26 cellular contexts compared by ENCODE assay signal in genomic region chr2:240320561-240321091, GRCh38.
DNase-seq lines count a peak whose midpoint lies in the region; ATAC-seq and TF ChIP-seq lines count a peak whose summit lies in the region.
"Had no signal": no experiment of that assay in that cellular context is flagged by ENCODE, and none has a peak within 500 bp of the region (broad histone marks: within the 10 kb centered on the region; RNA-seq: fewer than 3 reads in every experiment).

No MANE protein-coding gene starts in this region.

- no peak for ATAC-seq in HG02840 (IDR thresholded peaks at IDR 0.05; ENCODE audit: low FRiP score, unreplicated experiment)
- ATAC-seq: naive thymus-derived CD4-positive, alpha-beta T cell; T-helper 17 cell; upper lobe of right lung had no signal

- H3K36me3 ChIP-seq in mammary epithelial cell (ENCODE audit: insufficient read depth, low read length), result no peaks in the 10 kb centered on the region
- no peaks in the 10 kb centered on the region for H3K36me3 ChIP-seq in breast epithelium
- H3K36me3 ChIP-seq: esophagus muscularis mucosa, spleen, upper lobe of right lung, WERI-Rb-1 had no signal

- dilution Hi-C loops in mammary epithelial cell (cut with HindIII; ENCODE audit: low sequenced_read_pairs), result no loop called here

- no peaks in the 10 kb centered on the region for H4K20me1 ChIP-seq in mammary epithelial cell (ENCODE audit: insufficient read depth, low read length)

- no peaks in the 10 kb centered on the region for H3K36me3 Mint-ChIP-seq in nephron progenitor cell (ENCODE audit: low read depth)
- H3K36me3 Mint-ChIP-seq in activated CD4-positive, alpha-beta T cell treated with anti-CD3 and anti-CD28 coated beads, Interleukin-2, amount 10 ng/mL, durations not matched to agents 24 days and 14 days (ENCODE audit: low read depth), result no peaks in the 10 kb centered on the region
- H3K36me3 Mint-ChIP-seq: memory B cell; naive thymus-derived CD4-positive, alpha-beta T cell had no signal

- H3K27me3 ChIP-seq in mammary epithelial cell (ENCODE audit: insufficient read depth, low read length) (no peaks in the 10 kb centered on the region), breast epithelium (peaks cover 0 to 9% of the 10 kb centered on the region in 2 donors)
- H3K27me3 ChIP-seq: upper lobe of right lung had no signal

- H3K9me3 Mint-ChIP-seq in nephron progenitor cell, result no peaks in the 10 kb centered on the region
- no peaks in the 10 kb centered on the region for H3K9me3 Mint-ChIP-seq in activated CD4-positive, alpha-beta T cell treated with anti-CD3 and anti-CD28 coated beads, Interleukin-2, amount 10 ng/mL, durations not matched to agents 24 days and 14 days
- H3K9me3 Mint-ChIP-seq: activated naive CD4-positive, alpha-beta T cell treated with anti-CD3 and anti-CD28 coated beads for 36 hours; memory B cell; naive thymus-derived CD4-positive, alpha-beta T cell had no signal

- H3K27ac Mint-ChIP-seq in nephron progenitor cell, result peak overlapping the region; percentile 66
- no peak overlapping the region for H3K27ac Mint-ChIP-seq in activated CD4-positive, alpha-beta T cell treated with anti-CD3 and anti-CD28 coated beads, Interleukin-2, amount 10 ng/mL, durations not matched to agents 24 days and 14 days
- H3K27ac Mint-ChIP-seq: activated naive CD4-positive, alpha-beta T cell treated with anti-CD3 and anti-CD28 coated beads for 36 hours; memory B cell; naive thymus-derived CD4-positive, alpha-beta T cell; T-helper 17 cell had no signal

- peak overlapping the region; percentile 80 for H2AFZ ChIP-seq in mammary epithelial cell (ENCODE audit: low read depth, low read length)

- no TSS peak for BruUV-seq in mammary epithelial cell (replicated peaks; lab: Mats Ljungman, UMichigan)

- 2% methylated on average over 8 of the region's 12 CpGs for WGBS in mammary epithelial cell (ENCODE audit: low coverage, missing lambda C conversion rate)

- in situ Hi-C loops in mammary epithelial cell (cut with MboI; ENCODE audit: low sequenced_read_pairs in 2 of 2), result no loop called here

- no peak overlapping the region for H3K4me3 ChIP-seq in mammary epithelial cell (replicated peaks in 1 of 3; ENCODE audit: insufficient read depth in 1 of 3, low read depth in 2 of 3, low read length in 3 of 3)
- peak overlapping the region in 1 of 3 donors; percentile 25 for H3K4me3 ChIP-seq in breast epithelium
- H3K4me3 ChIP-seq: esophagus muscularis mucosa, psoas muscle, spleen, upper lobe of right lung had no signal

- peaks cover 9% of the 10 kb centered on the region for H3K27me3 Mint-ChIP-seq in nephron progenitor cell (ENCODE audit: low read depth, poor library complexity)
- H3K27me3 Mint-ChIP-seq in activated CD4-positive, alpha-beta T cell treated with anti-CD3 and anti-CD28 coated beads, Interleukin-2, amount 10 ng/mL, durations not matched to agents 24 days and 14 days, result peaks cover 4% of the 10 kb centered on the region

- H3K4me3 Mint-ChIP-seq in nephron progenitor cell, result no peak overlapping the region
- no peak overlapping the region for H3K4me3 Mint-ChIP-seq in activated CD4-positive, alpha-beta T cell treated with anti-CD3 and anti-CD28 coated beads, Interleukin-2, amount 10 ng/mL, durations not matched to agents 24 days and 14 days
- H3K4me3 Mint-ChIP-seq: activated naive CD4-positive, alpha-beta T cell treated with anti-CD3 and anti-CD28 coated beads for 36 hours; memory B cell; naive thymus-derived CD4-positive, alpha-beta T cell; T-helper 17 cell had no signal

- CTCF ChIA-PET in mammary epithelial cell (lab: Charles Lee; ENCODE audit: low non-redundant PET), result no interaction called here

- H3K4me1 ChIP-seq in mammary epithelial cell (ENCODE audit: insufficient read depth, low read length), result peaks cover 37% of the 10 kb centered on the region
- peaks cover 0 to 7% of the 10 kb centered on the region in 2 donors for H3K4me1 ChIP-seq in breast epithelium
- H3K4me1 ChIP-seq: upper lobe of right lung had no signal

- no peak overlapping the region for H3K9ac ChIP-seq in mammary epithelial cell (ENCODE audit: insufficient read depth, low read length)
- H3K9ac ChIP-seq: KMS-11 had no signal

- TF ChIP-seq CTCF in mammary epithelial cell (conservative IDR thresholded peaks at IDR 0.05 in 1 of 2, IDR thresholded peaks at IDR 0.05 in 1 of 2; ENCODE audit: extremely low read depth in 1 of 2, insufficient read depth in 1 of 2, low read depth in 1 of 2, low read length in 2 of 2) (no peak), breast epithelium (IDR thresholded peaks at IDR 0.05) (no peak), nephron progenitor cell (IDR thresholded peaks at IDR 0.05) (no peak), GM10266 (IDR thresholded peaks at IDR 0.05; ENCODE audit: control insufficient read depth, insufficient read depth, low read depth, missing control alignments) (no peak)

- peak overlapping the region; percentile 79 for H3K4me2 ChIP-seq in mammary epithelial cell (ENCODE audit: insufficient read depth, low read depth, low read length)
- H3K4me2 ChIP-seq: KMS-11 had no signal

- DNase-seq in mammary epithelial cell (no peak), breast epithelium (ENCODE audit: low spot score in 2 of 2) (no peak), caudate nucleus (lab: John Stamatoyannopoulos, UW) (peak in 2 of 61 donors; percentile 14 to 65), nephron progenitor cell (no peak), NCI-H526 treated with DMSO at 0.1 percent for 48 hours (lab: John Stamatoyannopoulos, UW) (no peak), GM10266 (ENCODE audit: extremely low spot score) (no peak)
- DNase-seq in activated CD4-positive, alpha-beta T cell treated with anti-CD3 and anti-CD28 coated beads, Interleukin-2, amount 10 ng/mL, durations not matched to agents 24 days and 14 days, result no peak
- DNase-seq: activated CD4-positive, alpha-beta T cell treated with anti-CD3 and anti-CD28 coated beads, Interleukin-2, amount 50 U/mL, for 4 hours; activated naive CD4-positive, alpha-beta T cell treated with anti-CD3 and anti-CD28 coated beads for 36 hours; activated T-cell treated with anti-CD3 and anti-CD28 coated beads for 4 hours; cerebellar nuclear complex; effector memory CD4-positive, alpha-beta T cell; naive thymus-derived CD4-positive, alpha-beta T cell; NCI-H2029; NK-92 treated with Interleukin-12 subunit alpha and Interleukin-12 subunit beta, amount 100 ng/mL, for 24 hours; psoas muscle; spleen; stimulated activated CD4-positive, alpha-beta T cell treated with anti-CD3 and anti-CD28 coated beads, Interleukin-4, amount 100 ng/mL, for 4 hours; T-helper 17 cell; upper lobe of right lung; WERI-Rb-1 had no signal

- H3K9me3 ChIP-seq in mammary epithelial cell (replicated peaks; ENCODE audit: insufficient read depth, low read length) (no peaks in the 10 kb centered on the region), breast epithelium (no peaks in the 10 kb centered on the region)
- H3K9me3 ChIP-seq: esophagus muscularis mucosa, psoas muscle, spleen, upper lobe of right lung had no signal

- H3K4me1 Mint-ChIP-seq in nephron progenitor cell, result peaks cover 9% of the 10 kb centered on the region
- no peaks in the 10 kb centered on the region for H3K4me1 Mint-ChIP-seq in activated CD4-positive, alpha-beta T cell treated with anti-CD3 and anti-CD28 coated beads, Interleukin-2, amount 10 ng/mL, durations not matched to agents 24 days and 14 days
- H3K4me1 Mint-ChIP-seq: memory B cell; naive thymus-derived CD4-positive, alpha-beta T cell; T-helper 17 cell had no signal

- intact Hi-C loops in mammary epithelial cell (cut with micrococcal nuclease) (no loop called here), breast epithelium (cut with DNase I; ENCODE audit: low total_unique reads) (no loop called here)
- intact Hi-C loops in activated CD4-positive, alpha-beta T cell treated with anti-CD3 and anti-CD28 coated beads, Interleukin-2, amount 10 ng/mL, durations not matched to agents 24 days and 14 days (cut with micrococcal nuclease), result no loop called here

- no peak overlapping the region for H3K27ac ChIP-seq in mammary epithelial cell (ENCODE audit: insufficient read depth, low read depth, low read length)
- peak overlapping the region in 1 of 2 donors; percentile 86 for H3K27ac ChIP-seq in breast epithelium
- H3K27ac ChIP-seq in caudate nucleus (ENCODE audit: low read depth, low read length), result peak overlapping the region; percentile 13
- H3K27ac ChIP-seq: C4-2B, esophagus muscularis mucosa, KMS-11, psoas muscle, upper lobe of right lung, WERI-Rb-1 had no signal

- H3K79me2 ChIP-seq in mammary epithelial cell (ENCODE audit: insufficient read depth, low read length), result no peaks in the 10 kb centered on the region

- TF ChIP-seq POLR2A in breast epithelium (IDR thresholded peaks at IDR 0.05), result no peak
